In genomic region chr15:72082176-72082575, GRCh38 we compare ENCODE assay signal across 22 cellular contexts.
"Had no signal": no experiment of that assay in that cellular context is flagged by ENCODE, and none has a peak within 500 bp of the region (broad histone marks: within the 10 kb centered on the region; RNA-seq: fewer than 3 reads in every experiment).

No MANE protein-coding gene starts in this region.

- H3K36me3 ChIP-seq: colonic mucosa, gastrocnemius medialis, heart right ventricle, left lung, pancreas, right lobe of liver had no signal

- H3K4me3 ChIP-seq: colonic mucosa, gastrocnemius medialis, heart right ventricle, left lung, pancreas, right lobe of liver, testis, tibial artery had no signal

- H3K9me3 ChIP-seq: colonic mucosa, gastrocnemius medialis, heart right ventricle, left lung, pancreas, right lobe of liver, testis, tibial artery had no signal

- DNase-seq: colonic mucosa; dermis blood vessel endothelial cell; effector memory CD8-positive, alpha-beta T cell; foreskin fibroblast; gastrocnemius medialis; heart right ventricle; hippocampal formation; left cardiac atrium; left lung; mesendoderm; midbrain; natural killer cell; occipital lobe; pancreas; retina; right lobe of liver; stimulated activated CD4-positive, alpha-beta T cell treated with anti-CD3 and anti-CD28 coated beads, Interleukin-4, amount 100 ng/mL, for 4 hours; stimulated activated naive CD8-positive, alpha-beta T cell treated with anti-CD3 and anti-CD28 coated beads, Interleukin-15, Interleukin-2, amounts not matched to agents 100 U/mL and 50 U/mL, for 24 hours; substantia nigra; testis; tibial artery had no signal

- H3K27me3 ChIP-seq: colonic mucosa, gastrocnemius medialis, heart right ventricle, left lung, pancreas, right lobe of liver, testis, tibial artery had no signal

- H3K4me1 ChIP-seq: colonic mucosa, left lung, pancreas, right lobe of liver, testis had no signal

- ATAC-seq: effector memory CD8-positive, alpha-beta T cell; gastrocnemius medialis; heart right ventricle; left cardiac atrium; left lung; natural killer cell; pancreas; right lobe of liver; stimulated activated memory B cell treated with anti-CD40 and anti-IgM and Interleukin-4, amounts not matched to agents 10 μg/mL and 1 μg/mL and 100 μg/mL, for 72 hours; stimulated activated naive CD8-positive, alpha-beta T cell treated with anti-CD3 and anti-CD28 coated beads, Interleukin-15, Interleukin-2, amounts not matched to agents 100 U/mL and 50 U/mL, for 24 hours had no signal

- H3K27ac ChIP-seq: colonic mucosa, heart right ventricle, left lung, pancreas, right lobe of liver, testis, tibial artery had no signal
